10 cellular contexts compared by ENCODE assay signal in genomic region chr6:89084542-89084941, GRCh38. TPM values are rescaled to one million over a fixed set of nuclear protein-coding genes. Genes with fewer than 3 reads are reported as not detected.
A peak's percentile ranks its signal among the peaks of the same experiment; 100 is the strongest.
DNase-seq lines count a peak whose midpoint lies in the region; ATAC-seq lines count a peak whose summit lies in the region.
"Had no signal": no experiment of that assay in that cellular context is flagged by ENCODE, and none has a peak within 500 bp of the region (broad histone marks: within the 10 kb centered on the region; RNA-seq: fewer than 3 reads in every experiment).

No MANE protein-coding gene starts in this region.

- CTCF ChIA-PET in activated CD4-positive, alpha-beta memory T cell treated with anti-CD3 and anti-CD28 coated beads for 36 hours (lab: Charles Lee): no interaction called here
- CTCF ChIA-PET in activated CD4-positive, alpha-beta memory T cell treated with anti-CD3 and anti-CD28 coated beads, Interleukin-2, amount 10 ng/mL, durations not matched to agents 7 days and 5 days (lab: Charles Lee): no interaction called here

- peak overlapping the region; percentile 1 for H3K27ac Mint-ChIP-seq in activated CD4-positive, alpha-beta memory T cell treated with anti-CD3 and anti-CD28 coated beads for 36 hours
- no peak overlapping the region for H3K27ac Mint-ChIP-seq in activated CD4-positive, alpha-beta memory T cell treated with anti-CD3 and anti-CD28 coated beads, Interleukin-2, amount 10 ng/mL, durations not matched to agents 7 days and 5 days
- peak overlapping the region; percentile 40 for H3K27ac Mint-ChIP-seq in activated T-helper 1 cell treated with anti-CD3 and anti-CD28 coated beads, Interleukin-12 subunit alpha, Interleukin-12 subunit beta, Interleukin-2, Interleukin-4 antibody, amounts not matched to agents 30 ng/mL and 10 ng/mL and 1 ng/mL, durations not matched to agents 14 hours and 24 hours and 36 hours
- H3K27ac Mint-ChIP-seq in immature natural killer cell: peak overlapping the region; percentile 40 to 93 (median 76)
- peak overlapping the region; percentile 54 for H3K27ac Mint-ChIP-seq in stimulated activated effector memory CD8-positive, alpha-beta T cell treated with anti-CD3 and anti-CD28 coated beads, Interleukin-12 subunit alpha, Interleukin-12 subunit beta, amount 100 ng/mL, for 72 hours

- H3K36me3 Mint-ChIP-seq in activated CD4-positive, alpha-beta memory T cell treated with anti-CD3 and anti-CD28 coated beads for 36 hours: peaks cover 44% of the 10 kb centered on the region
- H3K36me3 Mint-ChIP-seq in activated CD4-positive, alpha-beta memory T cell treated with anti-CD3 and anti-CD28 coated beads, Interleukin-2, amount 10 ng/mL, durations not matched to agents 7 days and 5 days (ENCODE audit: low read depth): peaks cover 52% of the 10 kb centered on the region
- H3K36me3 Mint-ChIP-seq in activated T-helper 1 cell treated with anti-CD3 and anti-CD28 coated beads, Interleukin-12 subunit alpha, Interleukin-12 subunit beta, Interleukin-2, Interleukin-4 antibody, amounts not matched to agents 30 ng/mL and 10 ng/mL and 1 ng/mL, durations not matched to agents 14 hours and 24 hours and 36 hours (ENCODE audit: low read depth): peaks cover 38% of the 10 kb centered on the region
- H3K36me3 Mint-ChIP-seq in immature natural killer cell: peaks cover 14 to 34% (median 20%) of the 10 kb centered on the region in 3 donors
- H3K36me3 Mint-ChIP-seq in stimulated activated effector memory CD8-positive, alpha-beta T cell treated with anti-CD3 and anti-CD28 coated beads, Interleukin-12 subunit alpha, Interleukin-12 subunit beta, amount 100 ng/mL, for 72 hours: peaks cover 73% of the 10 kb centered on the region

- no peak overlapping the region for H3K4me3 Mint-ChIP-seq in activated CD4-positive, alpha-beta memory T cell treated with anti-CD3 and anti-CD28 coated beads for 36 hours
- H3K4me3 Mint-ChIP-seq in activated CD4-positive, alpha-beta memory T cell treated with anti-CD3 and anti-CD28 coated beads, Interleukin-2, amount 10 ng/mL, durations not matched to agents 7 days and 5 days: no peak overlapping the region
- peak overlapping the region; percentile 60 for H3K4me3 Mint-ChIP-seq in activated T-helper 1 cell treated with anti-CD3 and anti-CD28 coated beads, Interleukin-12 subunit alpha, Interleukin-12 subunit beta, Interleukin-2, Interleukin-4 antibody, amounts not matched to agents 30 ng/mL and 10 ng/mL and 1 ng/mL, durations not matched to agents 14 hours and 24 hours and 36 hours
- peak overlapping the region; percentile 40 to 94 (median 53) for H3K4me3 Mint-ChIP-seq in immature natural killer cell
- peak overlapping the region; percentile 88 for H3K4me3 Mint-ChIP-seq in stimulated activated effector memory CD8-positive, alpha-beta T cell treated with anti-CD3 and anti-CD28 coated beads, Interleukin-12 subunit alpha, Interleukin-12 subunit beta, amount 100 ng/mL, for 72 hours

- intact Hi-C loops in activated CD4-positive, alpha-beta memory T cell treated with anti-CD3 and anti-CD28 coated beads for 36 hours (cut with micrococcal nuclease): no loop called here
- intact Hi-C loops in activated T-helper 1 cell treated with anti-CD3 and anti-CD28 coated beads, Interleukin-12 subunit alpha, Interleukin-12 subunit beta, Interleukin-2, Interleukin-4 antibody, amounts not matched to agents 30 ng/mL and 10 ng/mL and 1 ng/mL, durations not matched to agents 14 hours and 24 hours and 36 hours (cut with micrococcal nuclease): loop anchor here (5.0 kb wide), 1 partner anchor 288 kb away; no protein-coding TSS in a partner anchor

- ATAC-seq in stimulated activated effector memory CD8-positive, alpha-beta T cell treated with anti-CD3 and anti-CD28 coated beads, Interleukin-12 subunit alpha, Interleukin-12 subunit beta, amount 100 ng/mL, for 72 hours: no peak
- no peak for ATAC-seq in HG03378 (IDR thresholded peaks at IDR 0.05; ENCODE audit: unreplicated experiment)

- DNase-seq in activated CD4-positive, alpha-beta memory T cell treated with anti-CD3 and anti-CD28 coated beads for 36 hours: no peak
- DNase-seq in activated CD4-positive, alpha-beta memory T cell treated with anti-CD3 and anti-CD28 coated beads, Interleukin-2, amount 10 ng/mL, durations not matched to agents 7 days and 5 days: no peak
- DNase-seq in activated T-helper 1 cell treated with anti-CD3 and anti-CD28 coated beads, Interleukin-12 subunit alpha, Interleukin-12 subunit beta, Interleukin-2, Interleukin-4 antibody, amounts not matched to agents 30 ng/mL and 10 ng/mL and 1 ng/mL, durations not matched to agents 14 hours and 24 hours and 36 hours (ENCODE audit: low spot score): no peak
- peak in 1 of 3 donors; percentile 9 for DNase-seq in immature natural killer cell
- DNase-seq in stimulated activated effector memory CD8-positive, alpha-beta T cell treated with anti-CD3 and anti-CD28 coated beads, Interleukin-12 subunit alpha, Interleukin-12 subunit beta, amount 100 ng/mL, for 72 hours (ENCODE audit: low spot score in 2 of 2): no peak
- DNase-seq in Kasumi-1 (lab: John Stamatoyannopoulos, UW): no peak
- DNase-seq in NAMALWA (ENCODE audit: low spot score): no peak
- DNase-seq: NCI-H69 had no signal

- H3K4me1 Mint-ChIP-seq in activated CD4-positive, alpha-beta memory T cell treated with anti-CD3 and anti-CD28 coated beads for 36 hours (ENCODE audit: low read depth): peaks cover 38% of the 10 kb centered on the region
- peaks cover 24% of the 10 kb centered on the region for H3K4me1 Mint-ChIP-seq in activated CD4-positive, alpha-beta memory T cell treated with anti-CD3 and anti-CD28 coated beads, Interleukin-2, amount 10 ng/mL, durations not matched to agents 7 days and 5 days
- peaks cover 36% of the 10 kb centered on the region for H3K4me1 Mint-ChIP-seq in activated T-helper 1 cell treated with anti-CD3 and anti-CD28 coated beads, Interleukin-12 subunit alpha, Interleukin-12 subunit beta, Interleukin-2, Interleukin-4 antibody, amounts not matched to agents 30 ng/mL and 10 ng/mL and 1 ng/mL, durations not matched to agents 14 hours and 24 hours and 36 hours (ENCODE audit: low read depth)
- H3K4me1 Mint-ChIP-seq in immature natural killer cell: peaks cover 59 to 74% of the 10 kb centered on the region in 2 donors
- peaks cover 54% of the 10 kb centered on the region for H3K4me1 Mint-ChIP-seq in stimulated activated effector memory CD8-positive, alpha-beta T cell treated with anti-CD3 and anti-CD28 coated beads, Interleukin-12 subunit alpha, Interleukin-12 subunit beta, amount 100 ng/mL, for 72 hours

- no peaks in the 10 kb centered on the region for H3K27me3 Mint-ChIP-seq in activated CD4-positive, alpha-beta memory T cell treated with anti-CD3 and anti-CD28 coated beads for 36 hours
- no peaks in the 10 kb centered on the region for H3K27me3 Mint-ChIP-seq in activated CD4-positive, alpha-beta memory T cell treated with anti-CD3 and anti-CD28 coated beads, Interleukin-2, amount 10 ng/mL, durations not matched to agents 7 days and 5 days
- H3K27me3 Mint-ChIP-seq in activated T-helper 1 cell treated with anti-CD3 and anti-CD28 coated beads, Interleukin-12 subunit alpha, Interleukin-12 subunit beta, Interleukin-2, Interleukin-4 antibody, amounts not matched to agents 30 ng/mL and 10 ng/mL and 1 ng/mL, durations not matched to agents 14 hours and 24 hours and 36 hours (ENCODE audit: insufficient read depth): no peaks in the 10 kb centered on the region
- peaks cover 31 to 46% (median 37%) of the 10 kb centered on the region in 3 donors for H3K27me3 Mint-ChIP-seq in immature natural killer cell (ENCODE audit: low read depth in 3 of 3)

- H3K9me3 Mint-ChIP-seq in activated CD4-positive, alpha-beta memory T cell treated with anti-CD3 and anti-CD28 coated beads for 36 hours: no peaks in the 10 kb centered on the region
- H3K9me3 Mint-ChIP-seq in activated CD4-positive, alpha-beta memory T cell treated with anti-CD3 and anti-CD28 coated beads, Interleukin-2, amount 10 ng/mL, durations not matched to agents 7 days and 5 days: no peaks in the 10 kb centered on the region
- no peaks in the 10 kb centered on the region for H3K9me3 Mint-ChIP-seq in activated T-helper 1 cell treated with anti-CD3 and anti-CD28 coated beads, Interleukin-12 subunit alpha, Interleukin-12 subunit beta, Interleukin-2, Interleukin-4 antibody, amounts not matched to agents 30 ng/mL and 10 ng/mL and 1 ng/mL, durations not matched to agents 14 hours and 24 hours and 36 hours
- no peaks in the 10 kb centered on the region for H3K9me3 Mint-ChIP-seq in immature natural killer cell
- no peaks in the 10 kb centered on the region for H3K9me3 Mint-ChIP-seq in stimulated activated effector memory CD8-positive, alpha-beta T cell treated with anti-CD3 and anti-CD28 coated beads, Interleukin-12 subunit alpha, Interleukin-12 subunit beta, amount 100 ng/mL, for 72 hours

- POLR2A ChIA-PET in activated CD4-positive, alpha-beta memory T cell treated with anti-CD3 and anti-CD28 coated beads for 36 hours (lab: Charles Lee): no interaction called here
- POLR2A ChIA-PET in activated CD4-positive, alpha-beta memory T cell treated with anti-CD3 and anti-CD28 coated beads, Interleukin-2, amount 10 ng/mL, durations not matched to agents 7 days and 5 days (lab: Charles Lee): interaction anchor here (0.6 to 9.9 kb wide), 8 partner anchors 12 to 744 kb away, joined by 3 to 131 read pairs (median 3); partner anchors contain the start of genes PM20D2 and UBE2J1

RNA-seq across cellular contexts. Expression of gene PNRC1, which starts 4.0 kb away (rescaled TPM):
- total RNA-seq in activated CD4-positive, alpha-beta memory T cell treated with anti-CD3 and anti-CD28 coated beads for 36 hours: 10 to 100 TPM; 95.1 TPM
- 100 to 1,000 TPM; 130 to 131 TPM for total RNA-seq in activated CD4-positive, alpha-beta memory T cell treated with anti-CD3 and anti-CD28 coated beads, Interleukin-2, amount 10 ng/mL, durations not matched to agents 7 days and 5 days
- 45.6 and 47.6 TPM in 2 replicates for total RNA-seq in activated T-helper 1 cell treated with anti-CD3 and anti-CD28 coated beads, Interleukin-12 subunit alpha, Interleukin-12 subunit beta, Interleukin-2, Interleukin-4 antibody, amounts not matched to agents 30 ng/mL and 10 ng/mL and 1 ng/mL, durations not matched to agents 14 hours and 24 hours and 36 hours
- polyA plus RNA-seq in immature natural killer cell: 100 to 1,000 TPM; 255 to 629 (median 491) TPM

RNA-seq across cellular contexts. Expression of gene SRSF12, which starts 33.3 kb away (rescaled TPM):
- total RNA-seq in activated CD4-positive, alpha-beta memory T cell treated with anti-CD3 and anti-CD28 coated beads for 36 hours: under 1 TPM; 0.10 to 0.12 TPM
- not detected for total RNA-seq in activated CD4-positive, alpha-beta memory T cell treated with anti-CD3 and anti-CD28 coated beads, Interleukin-2, amount 10 ng/mL, durations not matched to agents 7 days and 5 days
- 0.07 and 0.10 TPM in 2 replicates for total RNA-seq in activated T-helper 1 cell treated with anti-CD3 and anti-CD28 coated beads, Interleukin-12 subunit alpha, Interleukin-12 subunit beta, Interleukin-2, Interleukin-4 antibody, amounts not matched to agents 30 ng/mL and 10 ng/mL and 1 ng/mL, durations not matched to agents 14 hours and 24 hours and 36 hours
- under 1 TPM in 2 of 3 donors, not detected in 1; 0.22 to 0.45 TPM for polyA plus RNA-seq in immature natural killer cell
- total RNA-seq: myocyte had no signal

Comparison
In these comparisons a context has a peak if more than half of its experiments do, and no peak if none do; other contexts are left out.
1. H3K4me3 Mint-ChIP-seq: peak in activated T-helper 1 cell treated with anti-CD3 and anti-CD28 coated beads, Interleukin-12 subunit alpha, Interleukin-12 subunit beta, Interleukin-2, Interleukin-4 antibody, amounts not matched to agents 30 ng/mL and 10 ng/mL and 1 ng/mL, durations not matched to agents 14 hours and 24 hours and 36 hours (single experiment), immature natural killer cell (5 of 5) and stimulated activated effector memory CD8-positive, alpha-beta T cell treated with anti-CD3 and anti-CD28 coated beads, Interleukin-12 subunit alpha, Interleukin-12 subunit beta, amount 100 ng/mL, for 72 hours (single experiment); none in activated CD4-positive, alpha-beta memory T cell treated with anti-CD3 and anti-CD28 coated beads for 36 hours (single experiment) and activated CD4-positive, alpha-beta memory T cell treated with anti-CD3 and anti-CD28 coated beads, Interleukin-2, amount 10 ng/mL, durations not matched to agents 7 days and 5 days (single experiment).